In genomic region chr7:111728635-111728995, GRCh38 we compare ENCODE assay signal across 29 cellular contexts.
"Had no signal": no experiment of that assay in that cellular context is flagged by ENCODE, and none has a peak within 500 bp of the region (broad histone marks: within the 10 kb centered on the region; RNA-seq: fewer than 3 reads in every experiment).

No MANE protein-coding gene starts in this region.

- H3K27me3 ChIP-seq: body of pancreas, cardiac muscle cell, colonic mucosa, gastrocnemius medialis, pancreas, suprapubic skin, tibial nerve had no signal

- H3K4me3 Mint-ChIP-seq: activated CD8-positive, alpha-beta T cell treated with anti-CD3 and anti-CD28 coated beads for 36 hours; activated T-cell treated with anti-CD3 and anti-CD28 coated beads, Interleukin-2, amount 50 U/mL, for 4 hours; activated T-helper 17 cell treated with anti-CD3 and anti-CD28 coated beads, Interleukin-2, amount 50 U/mL, for 72 hours; stimulated activated memory B cell treated with anti-CD40 and anti-IgM and Interleukin-4, amounts not matched to agents 10 μg/mL and 1 μg/mL and 100 μg/mL, for 72 hours had no signal

- H3K9me3 Mint-ChIP-seq: activated CD8-positive, alpha-beta T cell treated with anti-CD3 and anti-CD28 coated beads for 36 hours; activated naive CD4-positive, alpha-beta T cell treated with anti-CD3 and anti-CD28 coated beads, Interleukin-2, amount 50 U/mL, for 72 hours; activated T-cell treated with anti-CD3 and anti-CD28 coated beads, Interleukin-2, amount 50 U/mL, for 4 hours; activated T-helper 17 cell treated with anti-CD3 and anti-CD28 coated beads, Interleukin-2, amount 50 U/mL, for 72 hours; naive thymus-derived CD4-positive, alpha-beta T cell; stimulated activated memory B cell treated with anti-CD40 and anti-IgM and Interleukin-4, amounts not matched to agents 10 μg/mL and 1 μg/mL and 100 μg/mL, for 72 hours had no signal

- H3K27ac Mint-ChIP-seq: activated CD8-positive, alpha-beta T cell treated with anti-CD3 and anti-CD28 coated beads for 36 hours; activated naive CD4-positive, alpha-beta T cell treated with anti-CD3 and anti-CD28 coated beads, Interleukin-2, amount 50 U/mL, for 72 hours; activated T-helper 17 cell treated with anti-CD3 and anti-CD28 coated beads, Interleukin-2, amount 50 U/mL, for 72 hours; naive thymus-derived CD4-positive, alpha-beta T cell; stimulated activated memory B cell treated with anti-CD40 and anti-IgM and Interleukin-4, amounts not matched to agents 10 μg/mL and 1 μg/mL and 100 μg/mL, for 72 hours had no signal

- DNase-seq: activated CD4-positive, alpha-beta T cell treated with anti-CD3 and anti-CD28 coated beads, Interleukin-2, amount 50 U/mL, for 1 hour; activated CD4-positive, CD25-positive, alpha-beta regulatory T cell treated with anti-CD3 and anti-CD28 coated beads, Interleukin-2, amount 50 U/mL, for 72 hours; activated CD8-positive, alpha-beta T cell treated with anti-CD3 and anti-CD28 coated beads for 36 hours; activated gamma-delta T cell treated with Interleukin-2 at 50 U/mL for 16 hours; activated T-cell treated with anti-CD3 and anti-CD28 coated beads, Interleukin-2, amount 50 U/mL, for 4 hours; body of pancreas; cerebellar nuclear complex; colonic mucosa; effector CD8-positive, alpha-beta T cell; gastrocnemius medialis; glutamatergic neuron; islet precursor cell; left cardiac atrium; left ventricle myocardium superior; naive thymus-derived CD4-positive, alpha-beta T cell; nucleus accumbens; stimulated activated CD4-positive, alpha-beta T cell treated with anti-CD3 and anti-CD28 coated beads, Interleukin-1b, Interleukin-23, amount 100 ng/mL, for 48 hours; stimulated activated CD4-positive, alpha-beta T cell treated with anti-CD3 and anti-CD28 coated beads, Interleukin-4, amount 100 ng/mL, for 4 hours; stimulated activated CD8-positive, alpha-beta memory T cell treated with anti-CD3 and anti-CD28 coated beads, Interleukin-4, amount 100 ng/mL, for 48 hours; WERI-Rb-1 had no signal

- ATAC-seq: activated CD8-positive, alpha-beta T cell treated with anti-CD3 and anti-CD28 coated beads for 36 hours; activated naive CD4-positive, alpha-beta T cell treated with anti-CD3 and anti-CD28 coated beads, Interleukin-2, amount 50 U/mL, for 72 hours; activated T-helper 17 cell treated with anti-CD3 and anti-CD28 coated beads, Interleukin-2, amount 50 U/mL, for 72 hours; body of pancreas; gastrocnemius medialis; left cardiac atrium; left ventricle myocardium superior; naive thymus-derived CD4-positive, alpha-beta T cell; pancreas had no signal

- H3K4me1 Mint-ChIP-seq: activated T-helper 17 cell treated with anti-CD3 and anti-CD28 coated beads, Interleukin-2, amount 50 U/mL, for 72 hours; naive thymus-derived CD4-positive, alpha-beta T cell; stimulated activated memory B cell treated with anti-CD40 and anti-IgM and Interleukin-4, amounts not matched to agents 10 μg/mL and 1 μg/mL and 100 μg/mL, for 72 hours had no signal

- H3K9me3 ChIP-seq: body of pancreas, colonic mucosa, gastrocnemius medialis, pancreas, prostate gland, suprapubic skin, tibial nerve had no signal

- H3K27me3 Mint-ChIP-seq: activated T-helper 17 cell treated with anti-CD3 and anti-CD28 coated beads, Interleukin-2, amount 50 U/mL, for 72 hours had no signal

- H3K4me1 ChIP-seq: body of pancreas, colonic mucosa, gastrocnemius medialis, pancreas, prostate gland, suprapubic skin, tibial nerve had no signal

- H3K4me3 ChIP-seq: body of pancreas, cardiac muscle cell, colonic mucosa, gastrocnemius medialis, pancreas, prostate gland, smooth muscle cell, suprapubic skin, tibial nerve had no signal

- H3K27ac ChIP-seq: body of pancreas, cardiac muscle cell, colonic mucosa, gastrocnemius medialis, pancreas, prostate gland, suprapubic skin, tibial nerve, WERI-Rb-1 had no signal

- H3K36me3 ChIP-seq: cardiac muscle cell, colonic mucosa, gastrocnemius medialis, pancreas, prostate gland, WERI-Rb-1 had no signal
